21 cellular contexts compared by ENCODE assay signal in genomic region chr5:158326241-158326640, GRCh38.
DNase-seq lines count a peak whose midpoint lies in the region; ATAC-seq and TF ChIP-seq lines count a peak whose summit lies in the region.
"Had no signal": no experiment of that assay in that cellular context is flagged by ENCODE, and none has a peak within 500 bp of the region (broad histone marks: within the 10 kb centered on the region; RNA-seq: fewer than 3 reads in every experiment).

No MANE protein-coding gene starts in this region.

- DNase-seq in H7 (peak; percentile 25), left kidney (ENCODE audit: low read depth, low spot score) (peak; percentile 23), GM13977 (ENCODE audit: low spot score) (no peak), SW480 (ENCODE audit: low spot score) (no peak)
- DNase-seq in activated CD8-positive, alpha-beta T cell treated with anti-CD3 and anti-CD28 coated beads, Interleukin-2, amount 10 ng/mL, durations not matched to agents 7 days and 5 days: no peak
- DNase-seq: DMS53; NCI-H1092; NCI-H1436; NCI-H187 treated with DMSO at 0.1 percent for 48 hours; NCI-H2107; NCI-H2227 treated with DMSO at 0.1 percent for 48 hours; NCI-H510A; NK-92 treated with Interleukin-12 subunit alpha and Interleukin-12 subunit beta, amount 100 ng/mL, for 24 hours had no signal

- no peak overlapping the region for H3K4me3 ChIP-seq in BLaER1
- no peak overlapping the region for H3K4me3 ChIP-seq in H7 (ENCODE audit: insufficient read depth, low read depth, low read length)
- H3K4me3 ChIP-seq in ectodermal cell (ENCODE audit: insufficient read depth, low read depth, low read length): no peak overlapping the region
- H3K4me3 ChIP-seq: K562, SJCRH30 had no signal

- H3K27ac Mint-ChIP-seq in activated CD8-positive, alpha-beta T cell treated with anti-CD3 and anti-CD28 coated beads, Interleukin-2, amount 10 ng/mL, durations not matched to agents 7 days and 5 days: no peak overlapping the region

- CTCF ChIA-PET in activated CD8-positive, alpha-beta T cell treated with anti-CD3 and anti-CD28 coated beads, Interleukin-2, amount 10 ng/mL, durations not matched to agents 7 days and 5 days (lab: Charles Lee): no interaction called here

- POLR2A ChIA-PET in activated CD8-positive, alpha-beta T cell treated with anti-CD3 and anti-CD28 coated beads, Interleukin-2, amount 10 ng/mL, durations not matched to agents 7 days and 5 days (lab: Charles Lee): no interaction called here

- peak overlapping the region; percentile 36 for H3K4me2 ChIP-seq in BLaER1

- H3K27me3 Mint-ChIP-seq in activated CD8-positive, alpha-beta T cell treated with anti-CD3 and anti-CD28 coated beads, Interleukin-2, amount 10 ng/mL, durations not matched to agents 7 days and 5 days (ENCODE audit: low read depth): no peaks in the 10 kb centered on the region

- no peak for TF ChIP-seq CTCF in GM13977 (IDR thresholded peaks at IDR 0.05; ENCODE audit: extremely low read depth, insufficient read depth, missing control alignments)

- no peak overlapping the region for H3K4me3 Mint-ChIP-seq in activated CD8-positive, alpha-beta T cell treated with anti-CD3 and anti-CD28 coated beads, Interleukin-2, amount 10 ng/mL, durations not matched to agents 7 days and 5 days

- H3K4me1 ChIP-seq in BLaER1 (peaks cover 23% of the 10 kb centered on the region), ectodermal cell (ENCODE audit: control insufficient read depth, insufficient read depth, low read length) (peaks cover 7% of the 10 kb centered on the region)
- H3K4me1 ChIP-seq: SJCRH30 had no signal

- no peak for ATAC-seq in activated CD8-positive, alpha-beta T cell treated with anti-CD3 and anti-CD28 coated beads, Interleukin-2, amount 10 ng/mL, durations not matched to agents 7 days and 5 days
- ATAC-seq in HG03175 (IDR thresholded peaks at IDR 0.05; ENCODE audit: unreplicated experiment): no peak
- ATAC-seq: HCT116, HepG2, K562, Panc1 had no signal

- peaks cover 48% of the 10 kb centered on the region for H3K9me3 ChIP-seq in BLaER1
- no peaks in the 10 kb centered on the region for H3K9me3 ChIP-seq in ectodermal cell (ENCODE audit: control insufficient read depth, low read length)
- H3K9me3 ChIP-seq: SJCRH30 had no signal

- H3K4me1 Mint-ChIP-seq in activated CD8-positive, alpha-beta T cell treated with anti-CD3 and anti-CD28 coated beads, Interleukin-2, amount 10 ng/mL, durations not matched to agents 7 days and 5 days (ENCODE audit: low read depth): no peaks in the 10 kb centered on the region

- no peak overlapping the region for H3K9ac ChIP-seq in BLaER1

- no peaks in the 10 kb centered on the region for H3K36me3 Mint-ChIP-seq in activated CD8-positive, alpha-beta T cell treated with anti-CD3 and anti-CD28 coated beads, Interleukin-2, amount 10 ng/mL, durations not matched to agents 7 days and 5 days (ENCODE audit: low read depth)

- in situ Hi-C loops in GM13977 (cut with MboI; ENCODE audit: low pct_unique_long_range_greater_than_20kb, low sequenced_read_pairs, unreplicated experiment): no loop called here

- peaks cover 9% of the 10 kb centered on the region for H3K9me3 Mint-ChIP-seq in activated CD8-positive, alpha-beta T cell treated with anti-CD3 and anti-CD28 coated beads, Interleukin-2, amount 10 ng/mL, durations not matched to agents 7 days and 5 days (ENCODE audit: insufficient read depth)

- no peaks in the 10 kb centered on the region for H4K20me1 ChIP-seq in BLaER1

- H3K36me3 ChIP-seq in BLaER1 (peaks cover 77% of the 10 kb centered on the region), H7 (replicated peaks; ENCODE audit: control insufficient read depth, insufficient read depth, low read length) (no peaks in the 10 kb centered on the region), ectodermal cell (ENCODE audit: control insufficient read depth, insufficient read depth, low read length) (no peaks in the 10 kb centered on the region)
- H3K36me3 ChIP-seq: SJCRH30 had no signal

- H3K27me3 ChIP-seq in BLaER1 (no peaks in the 10 kb centered on the region), H7 (ENCODE audit: control insufficient read depth, insufficient read depth, low read length) (no peaks in the 10 kb centered on the region), ectodermal cell (ENCODE audit: control insufficient read depth, insufficient read depth, low read length, poor library complexity, severe bottlenecking) (no peaks in the 10 kb centered on the region)
- H3K27me3 ChIP-seq: SJCRH30 had no signal

- H3K27ac ChIP-seq in BLaER1: peak overlapping the region; percentile 60
- peak overlapping the region; percentile 38 for H3K27ac ChIP-seq in ectodermal cell (ENCODE audit: insufficient read depth, low read depth, low read length, poor library complexity, severe bottlenecking)
- H3K27ac ChIP-seq: SJCRH30 had no signal

Comparison
In these comparisons a context has a peak if more than half of its experiments do, and no peak if none do; other contexts are left out.
1. DNase-seq: peak in H7 (single experiment) and left kidney (single experiment); none in GM13977 (single experiment), SW480 (single experiment) and activated CD8-positive, alpha-beta T cell treated with anti-CD3 and anti-CD28 coated beads, Interleukin-2, amount 10 ng/mL, durations not matched to agents 7 days and 5 days (single experiment).